In genomic region chr2:219569041-219569440, GRCh38 we compare ENCODE assay signal across 1 cellular context.
A peak's percentile ranks its signal among the peaks of the same experiment; 100 is the strongest.
TF ChIP-seq lines count a peak whose summit lies in the region.

No MANE protein-coding gene starts in this region.

TF ChIP-seq in HepG2, 621 proteins besides CTCF, POLR2A, EP300 and RAD21:
- 0 out of 2 replicates have a peak, but pooled peaks have one; percentile 19 for TF ChIP-seq SAFB2 (CRISPR knock-in tag; IDR thresholded peaks at IDR 0.05; ENCODE audit: borderline replicate concordance, low read depth)
- TF ChIP-seq POLR2AphosphoS5 (IDR thresholded peaks at IDR 0.05; ENCODE audit: low read depth, low read length): 0 out of 2 replicates have a peak, but pooled peaks have one; percentile 18
- TF ChIP-seq RBFOX2 (IDR thresholded peaks at IDR 0.05; ENCODE audit: low read depth, low read length): 0 out of 2 replicates have a peak, but pooled peaks have one; percentile 10
- TF ChIP-seq RORA (CRISPR knock-in tag; IDR thresholded peaks at IDR 0.05): no peak
- TF ChIP-seq ZNF652 (CRISPR knock-in tag; IDR thresholded peaks at IDR 0.05; ENCODE audit: borderline replicate concordance, low read depth): 0 out of 2 replicates have a peak, but pooled peaks have one; percentile 17
- TF ChIP-seq ZNF318 (CRISPR knock-in tag; IDR thresholded peaks at IDR 0.05): no peak
TF ChIP-seq in HepG2: peak in this region for 4.
